ENCODE assay signal across 8 cellular contexts in genomic region chr11:14578551-14578956, GRCh38.
DNase-seq lines count a peak whose midpoint lies in the region; ATAC-seq and TF ChIP-seq lines count a peak whose summit lies in the region.

No MANE protein-coding gene starts in this region.

- H3F3A ChIP-seq in OCI-LY1 (ENCODE audit: insufficient read depth, low read length): no peaks in the 10 kb centered on the region

- peaks cover 27% of the 10 kb centered on the region for H3K4me1 ChIP-seq in OCI-LY1 (ENCODE audit: insufficient read depth, low read length, severe bottlenecking)

- H3K27ac ChIP-seq in OCI-LY1 (ENCODE audit: low read depth, low read length, poor library complexity, severe bottlenecking): peak overlapping the region; percentile 75

- no peaks in the 10 kb centered on the region for H3K9me2 ChIP-seq in OCI-LY1 (ENCODE audit: low read depth, low read length)

- ATAC-seq in GM19025 (IDR thresholded peaks at IDR 0.05; ENCODE audit: low read depth, unreplicated experiment) (peak; percentile 98), HG03196 (IDR thresholded peaks at IDR 0.05; ENCODE audit: unreplicated experiment) (peak; percentile 99)

- peak overlapping the region; percentile 17 for H3K4me3 ChIP-seq in OCI-LY1 (ENCODE audit: low read depth, low read length, poor library complexity, severe bottlenecking)

- H3K9me3 ChIP-seq in OCI-LY1 (ENCODE audit: low read length): no peaks in the 10 kb centered on the region; the same call in 1 of the 2 replicates

- TF ChIP-seq CTCF in OCI-LY1 (IDR thresholded peaks at IDR 0.05; ENCODE audit: low read length): no peak

- H3K36me3 ChIP-seq in OCI-LY1 (ENCODE audit: insufficient read depth, low read length): no peaks in the 10 kb centered on the region

- peak overlapping the region; percentile 58 for H2AFZ ChIP-seq in OCI-LY1 (ENCODE audit: low read length)

- no peaks in the 10 kb centered on the region for H4K20me1 ChIP-seq in OCI-LY1 (ENCODE audit: insufficient read depth, low read length)

- no peaks in the 10 kb centered on the region for H3K27me3 ChIP-seq in OCI-LY1 (ENCODE audit: insufficient read depth, low read length)

- no peaks in the 10 kb centered on the region for H3K79me2 ChIP-seq in OCI-LY1 (ENCODE audit: insufficient read depth, low read length)

- H3K4me2 ChIP-seq in OCI-LY1 (ENCODE audit: low read length): peak overlapping the region; percentile 55

- peak; percentile 64 for DNase-seq in Ammon's horn (ENCODE audit: low spot score)
- DNase-seq in activated effector memory CD4-positive, alpha-beta T cell treated with anti-CD3 and anti-CD28 coated beads, Interleukin-2, amount 50 U/mL, for 16 hours: peak; percentile 77
- DNase-seq in kidney glomerular epithelial cell (lab: John Stamatoyannopoulos, UW): peak; percentile 1
- DNase-seq in stimulated activated CD8-positive, alpha-beta memory T cell treated with anti-CD3 and anti-CD28 coated beads, Interleukin-7, amount 100 ng/mL, for 48 hours (ENCODE audit: extremely low read depth in 1 of 2, low read depth in 1 of 2): peak; percentile 22 to 32
- DNase-seq in D341Med (ENCODE audit: low spot score): no peak

- H3K9ac ChIP-seq in OCI-LY1 (ENCODE audit: low read length): peak overlapping the region; percentile 12; the same call in 1 of the 2 replicates
